Comparison of ENCODE assay signal across 20 cellular contexts in genomic region chr7:95845007-95845406, GRCh38.
DNase-seq lines count a peak whose midpoint lies in the region; ATAC-seq and TF ChIP-seq lines count a peak whose summit lies in the region.
"Had no signal": no experiment of that assay in that cellular context is flagged by ENCODE, and none has a peak within 500 bp of the region (broad histone marks: within the 10 kb centered on the region; RNA-seq: fewer than 3 reads in every experiment).

No MANE protein-coding gene starts in this region.

- H3K27ac ChIP-seq in left ventricle myocardium inferior (replicated peaks) (peak overlapping the region; percentile 11), right atrium auricular region (no peak overlapping the region)
- H3K27ac ChIP-seq: SJSA1 had no signal

- H3K36me3 ChIP-seq in left ventricle myocardium inferior, result no peaks in the 10 kb centered on the region
- H3K36me3 ChIP-seq in right atrium auricular region, result no peaks in the 10 kb centered on the region
- H3K36me3 ChIP-seq: BE2C, SJSA1 had no signal

- intact Hi-C loops in left ventricle myocardium inferior (cut with micrococcal nuclease), result no loop called here

- peaks cover 16% of the 10 kb centered on the region for H3K4me1 ChIP-seq in left ventricle myocardium inferior
- H3K4me1 ChIP-seq in right atrium auricular region, result no peaks in the 10 kb centered on the region
- H3K4me1 ChIP-seq: SJSA1 had no signal

- no peaks in the 10 kb centered on the region for H3K27me3 Mint-ChIP-seq in stimulated activated naive CD8-positive, alpha-beta T cell treated with anti-CD3 and anti-CD28 coated beads, Interleukin-15, amount 100 ng/mL, for 72 hours

- H3K4me3 ChIP-seq in left ventricle myocardium inferior, result no peak overlapping the region
- H3K4me3 ChIP-seq in right atrium auricular region, result no peak overlapping the region
- no peak overlapping the region for H3K4me3 ChIP-seq in choroid plexus epithelial cell (ENCODE audit: low read depth, low read length)
- H3K4me3 ChIP-seq: SJSA1 had no signal

- H3K27me3 ChIP-seq in left ventricle myocardium inferior (ENCODE audit: low read depth) (no peaks in the 10 kb centered on the region), right atrium auricular region (no peaks in the 10 kb centered on the region)
- H3K27me3 ChIP-seq: BE2C, SJSA1 had no signal

- H3K4me1 Mint-ChIP-seq in stimulated activated naive CD8-positive, alpha-beta T cell treated with anti-CD3 and anti-CD28 coated beads, Interleukin-15, amount 100 ng/mL, for 72 hours, result no peaks in the 10 kb centered on the region

- no peak for ATAC-seq in stimulated activated naive CD8-positive, alpha-beta T cell treated with anti-CD3 and anti-CD28 coated beads, Interleukin-15, amount 100 ng/mL, for 72 hours

- no peak for TF ChIP-seq CTCF in left ventricle myocardium inferior (IDR thresholded peaks at IDR 0.05; ENCODE audit: borderline replicate concordance)
- TF ChIP-seq CTCF in right atrium auricular region (IDR thresholded peaks at IDR 0.05), result no peak
- TF ChIP-seq CTCF in choroid plexus epithelial cell (conservative IDR thresholded peaks at IDR 0.05; ENCODE audit: low read depth, low read length), result no peak

- H3K9me3 ChIP-seq in left ventricle myocardium inferior (replicated peaks), result peaks cover 10% of the 10 kb centered on the region
- no peaks in the 10 kb centered on the region for H3K9me3 ChIP-seq in right atrium auricular region
- H3K9me3 ChIP-seq: BE2C, Caco-2, SJSA1 had no signal

- H3K4me3 Mint-ChIP-seq in stimulated activated naive CD8-positive, alpha-beta T cell treated with anti-CD3 and anti-CD28 coated beads, Interleukin-15, amount 100 ng/mL, for 72 hours, result no peak overlapping the region
- H3K4me3 Mint-ChIP-seq: CD4-positive, alpha-beta T cell had no signal

- no peak for DNase-seq in left ventricle myocardium inferior
- DNase-seq in right atrium auricular region (ENCODE audit: low spot score), result no peak
- DNase-seq in NCI-H226, result peak; percentile 66
- peak; percentile 56 for DNase-seq in choroid plexus epithelial cell (ENCODE audit: low read depth)
- no peak for DNase-seq in superior temporal gyrus (ENCODE audit: extremely low spot score)
- DNase-seq in CD1c-positive myeloid dendritic cell (ENCODE audit: extremely low spot score), result no peak
- DNase-seq in stimulated activated naive CD8-positive, alpha-beta T cell treated with anti-CD3 and anti-CD28 coated beads, Interleukin-15, amount 100 ng/mL, for 72 hours, result no peak
- DNase-seq in NOMO-1 (lab: John Stamatoyannopoulos, UW; ENCODE audit: unreplicated experiment in 2 of 2), result no peak
- DNase-seq: 8988T; BE2C; Caco-2; CD4-positive, alpha-beta T cell; IMR-90; Karpas-422; NCI-H1048; NCI-H1436; NCI-H1930; NCI-H345; NCI-H524 treated with DMSO at 0.1 percent for 48 hours had no signal

- H3K9me3 Mint-ChIP-seq in stimulated activated naive CD8-positive, alpha-beta T cell treated with anti-CD3 and anti-CD28 coated beads, Interleukin-15, amount 100 ng/mL, for 72 hours, result peaks cover 10 to 13% of the 10 kb centered on the region in 2 donors

- no peak overlapping the region for H3K27ac Mint-ChIP-seq in stimulated activated naive CD8-positive, alpha-beta T cell treated with anti-CD3 and anti-CD28 coated beads, Interleukin-15, amount 100 ng/mL, for 72 hours
- H3K27ac Mint-ChIP-seq: CD4-positive, alpha-beta T cell had no signal

Comparison
In these comparisons a context has a peak if more than half of its experiments do, and no peak if none do; other contexts are left out.
1. DNase-seq: peak in NCI-H226 (single experiment) and choroid plexus epithelial cell (single experiment); none in left ventricle myocardium inferior (single experiment), right atrium auricular region (single experiment), superior temporal gyrus (single experiment), CD1c-positive myeloid dendritic cell (single experiment), stimulated activated naive CD8-positive, alpha-beta T cell treated with anti-CD3 and anti-CD28 coated beads, Interleukin-15, amount 100 ng/mL, for 72 hours (0 of 2) and NOMO-1 (0 of 2).